In genomic region chr15:62579842-62580241, GRCh38 we compare ENCODE assay signal across 27 cellular contexts.
"Had no signal": no experiment of that assay in that cellular context is flagged by ENCODE, and none has a peak within 500 bp of the region (broad histone marks: within the 10 kb centered on the region; RNA-seq: fewer than 3 reads in every experiment).

No MANE protein-coding gene starts in this region.

- DNase-seq: heart right ventricle; hippocampal formation; left colon; left lung; lower lobe of right lung; mammary epithelial cell; mesenchymal stem cell; naive thymus-derived CD8-positive, alpha-beta T cell; nephron progenitor cell; occipital lobe; right lobe of liver; stimulated activated CD4-positive, alpha-beta T cell treated with anti-CD3 and anti-CD28 coated beads, Interleukin-1b, Interleukin-23, amount 100 ng/mL, for 48 hours; stimulated activated CD4-positive, alpha-beta T cell treated with anti-CD3 and anti-CD28 coated beads, Interleukin-2, amount 100 ng/mL, for 48 hours; stimulated activated CD4-positive, alpha-beta T cell treated with anti-CD3 and anti-CD28 coated beads, Interleukin-4, amount 100 ng/mL, for 4 hours; stimulated activated CD8-positive, alpha-beta memory T cell treated with anti-CD3 and anti-CD28 coated beads, Interleukin-4, amount 100 ng/mL, for 48 hours; stimulated activated naive B cell treated with anti-CD40 and anti-IgM and Interleukin-4, amounts not matched to agents 10 μg/mL and 1 μg/mL and 100 μg/mL, for 72 hours; stimulated activated naive CD8-positive, alpha-beta T cell treated with anti-CD3 and anti-CD28 coated beads, Interleukin-15, Interleukin-2, amounts not matched to agents 100 U/mL and 50 U/mL, for 24 hours; stomach; testis; transverse colon; upper lobe of right lung had no signal

- H3K27ac ChIP-seq: heart right ventricle, left lung, lower lobe of right lung, neural progenitor cell, neutrophil, parathyroid adenoma, right atrium auricular region, right lobe of liver, stomach, testis, thyroid gland, transverse colon, upper lobe of right lung had no signal

- ATAC-seq: heart right ventricle; left colon; left lung; lower lobe of right lung; naive thymus-derived CD8-positive, alpha-beta T cell; right lobe of liver; stimulated activated naive B cell treated with anti-CD40 and anti-IgM and Interleukin-4, amounts not matched to agents 10 μg/mL and 1 μg/mL and 100 μg/mL, for 72 hours; stimulated activated naive CD8-positive, alpha-beta T cell treated with anti-CD3 and anti-CD28 coated beads, Interleukin-15, Interleukin-2, amounts not matched to agents 100 U/mL and 50 U/mL, for 24 hours; upper lobe of right lung had no signal

- H3K36me3 Mint-ChIP-seq: naive thymus-derived CD8-positive, alpha-beta T cell; neural progenitor cell; stimulated activated naive B cell treated with anti-CD40 and anti-IgM and Interleukin-4, amounts not matched to agents 10 μg/mL and 1 μg/mL and 100 μg/mL, for 72 hours had no signal

- H3K9ac ChIP-seq: neural progenitor cell, parathyroid adenoma had no signal

- H3K27me3 ChIP-seq: heart right ventricle, left lung, neural progenitor cell, right atrium auricular region, right lobe of liver, stomach, testis, thyroid gland, transverse colon, upper lobe of right lung had no signal

- H3K9me3 Mint-ChIP-seq: naive thymus-derived CD8-positive, alpha-beta T cell; nephron progenitor cell; neural progenitor cell had no signal

- H3K4me3 ChIP-seq: heart right ventricle, left lung, lower lobe of right lung, neural progenitor cell, right atrium auricular region, right lobe of liver, smooth muscle cell, stomach, testis, thyroid gland, transverse colon, upper lobe of right lung had no signal

- H3K27ac Mint-ChIP-seq: naive thymus-derived CD8-positive, alpha-beta T cell; neural progenitor cell; stimulated activated naive B cell treated with anti-CD40 and anti-IgM and Interleukin-4, amounts not matched to agents 10 μg/mL and 1 μg/mL and 100 μg/mL, for 72 hours had no signal

- H3K36me3 ChIP-seq: left lung, lower lobe of right lung, neural progenitor cell, neutrophil, right atrium auricular region, right lobe of liver, stomach, thyroid gland, upper lobe of right lung had no signal

- H3K9me3 ChIP-seq: heart right ventricle, left lung, lower lobe of right lung, neutrophil, right atrium auricular region, right lobe of liver, stomach, testis, thyroid gland, transverse colon, upper lobe of right lung had no signal

- H3K4me3 Mint-ChIP-seq: naive thymus-derived CD8-positive, alpha-beta T cell; nephron progenitor cell; neural progenitor cell; stimulated activated naive B cell treated with anti-CD40 and anti-IgM and Interleukin-4, amounts not matched to agents 10 μg/mL and 1 μg/mL and 100 μg/mL, for 72 hours had no signal

- H3K4me1 ChIP-seq: left lung, lower lobe of right lung, parathyroid adenoma, right lobe of liver, testis, upper lobe of right lung had no signal

- H3K4me1 Mint-ChIP-seq: nephron progenitor cell had no signal
